In genomic region chr5:10333154-10334006, GRCh38 we compare ENCODE assay signal across 9 cellular contexts. TPM values are rescaled to one million over a fixed set of nuclear protein-coding genes. Genes with fewer than 3 reads are reported as not detected.
DNase-seq lines count a peak whose midpoint lies in the region; ATAC-seq, FAIRE-seq and TF ChIP-seq lines count a peak whose summit lies in the region.
"Had no signal": no experiment of that assay in that cellular context is flagged by ENCODE, and none has a peak within 500 bp of the region (broad histone marks: within the 10 kb centered on the region; RNA-seq: fewer than 3 reads in every experiment).

No MANE protein-coding gene starts in this region.

- FAIRE-seq in RCC 7860 (lab: Jason Lieb, UNC): no peak

- DNase-seq in ELF-1 (ENCODE audit: low read depth, low spot score) (peak; percentile 58), myocyte (ENCODE audit: low read depth) (peak; percentile 43), UCSD-AML1 (lab: John Stamatoyannopoulos, UW; ENCODE audit: unreplicated experiment) (no peak), RCC 7860 (ENCODE audit: low spot score) (no peak)

- peak overlapping the region; percentile 63 for H3K4me3 ChIP-seq in WI38 (ENCODE audit: low read depth, low read length)

- ATAC-seq in GM21619 (IDR thresholded peaks at IDR 0.05; ENCODE audit: unreplicated experiment): peak; percentile 66
- peak; percentile 51 for ATAC-seq in esophagus mucosa
- ATAC-seq in HG03469 (IDR thresholded peaks at IDR 0.05; ENCODE audit: unreplicated experiment): no peak

- TF ChIP-seq CTCF in WI38 (IDR thresholded peaks at IDR 0.05; ENCODE audit: low read depth, low read length): no peak

RNA-seq across cellular contexts. Expression of gene MARCHF6, which starts 20.1 kb away (rescaled TPM):
- total RNA-seq in esophagus mucosa: 50.6 TPM
- 38.4 and 44.0 TPM in 2 replicates for total RNA-seq in myocyte
- polyA plus RNA-seq in myocyte (2012): 69.7 TPM

RNA-seq across cellular contexts. Expression of gene CMBL, which starts 25.7 kb away (rescaled TPM):
- total RNA-seq in esophagus mucosa: 4.5 TPM
- 2.0 TPM in 2 replicates for total RNA-seq in myocyte
- 12.7 TPM for polyA plus RNA-seq in myocyte (2012)
- total RNA-seq: SK-MEL-5 had no signal

Comparison
In these comparisons a context has a peak if more than half of its experiments do, and no peak if none do; other contexts are left out.
1. DNase-seq: peak in ELF-1 (single experiment) and myocyte (single experiment); none in UCSD-AML1 (single experiment) and RCC 7860 (single experiment).